Comparison of ENCODE assay signal across 20 cellular contexts in genomic region chr2:235930701-235931100, GRCh38.
"Had no signal": no experiment of that assay in that cellular context is flagged by ENCODE, and none has a peak within 500 bp of the region (broad histone marks: within the 10 kb centered on the region; RNA-seq: fewer than 3 reads in every experiment).

No MANE protein-coding gene starts in this region.

- H3K27ac ChIP-seq: HL-60, RWPE1 had no signal

- H3K9me3 ChIP-seq: SK-N-SH had no signal

- DNase-seq: KBM-7, MM.1S, NCI-H1092 treated with DMSO at 0.1 percent for 48 hours, NCI-H1436, NCI-H187, NCI-H2029, NCI-H2081 treated with DMSO at 0.1 percent for 48 hours, NCI-H2171, NCI-H226, NCI-H446, NCI-H510A, NCI-H524 treated with DMSO at 0.1 percent for 48 hours, NCI-H69, NCI-H774, PC-3, SHP77, SK-N-SH, SW 1271 had no signal

- H3K9ac ChIP-seq: SK-N-SH had no signal
